ENCODE assay signal across 13 cellular contexts in the genomic region with DNA sequence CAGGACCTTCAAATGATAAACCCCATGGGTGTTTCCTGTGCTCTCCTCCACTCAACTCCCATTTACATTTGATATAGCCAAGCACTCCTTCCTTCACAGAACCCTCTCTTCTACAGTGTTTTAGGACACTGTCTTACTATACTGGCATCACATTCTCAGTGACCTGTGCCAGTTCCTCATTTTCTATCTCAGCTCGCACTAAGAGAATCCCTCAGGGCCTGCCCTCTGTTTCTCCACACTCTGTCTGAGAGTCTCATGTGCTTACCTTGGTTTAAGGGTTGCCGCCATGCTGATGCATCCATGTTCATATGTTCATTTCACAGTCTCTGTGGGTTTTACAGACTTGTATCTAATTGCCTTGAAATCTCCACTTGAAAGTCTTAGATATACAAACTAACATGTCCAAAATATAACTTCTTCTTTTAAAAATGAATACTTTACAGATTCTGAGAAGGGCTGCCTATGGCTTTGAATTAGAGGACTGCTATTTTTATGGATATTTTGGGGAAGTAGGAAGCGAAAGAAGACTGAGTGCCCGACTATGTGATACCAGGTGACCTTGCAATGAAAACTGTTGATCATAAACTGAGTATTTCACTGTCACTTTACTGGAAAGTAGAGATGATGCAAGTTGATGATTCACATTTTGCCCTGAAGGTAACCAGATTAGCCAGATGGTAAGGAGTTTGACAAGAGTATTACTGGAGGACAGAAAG.
A peak's percentile ranks its signal among the peaks of the same experiment; 100 is the strongest.
DNase-seq lines count a peak whose midpoint lies in the region; ATAC-seq and TF ChIP-seq lines count a peak whose summit lies in the region.
"Had no signal": no experiment of that assay in that cellular context is flagged by ENCODE, and none has a peak within 500 bp of the region (broad histone marks: within the 10 kb centered on the region; RNA-seq: fewer than 3 reads in every experiment).

No MANE protein-coding gene starts in this region.

- no TSS peak for BruUV-seq in A673 (replicated peaks; lab: Mats Ljungman, UMichigan)

- H3K4me3 ChIP-seq in foreskin fibroblast (ENCODE audit: low read depth in 1 of 2, low read length in 2 of 2) = no peak overlapping the region
- H3K4me3 ChIP-seq in A673 (ENCODE audit: low read depth, low read length, poor library complexity, severe bottlenecking) = no peak overlapping the region
- H3K4me3 ChIP-seq: coronary artery, MG63, pancreas, SK-N-MC had no signal

- DNase-seq in NOMO-1 (lab: John Stamatoyannopoulos, UW; ENCODE audit: unreplicated experiment in 2 of 2) (peak; percentile 58 to 85), foreskin fibroblast (peak; percentile 54 to 79), A673 (ENCODE audit: low spot score) (no peak), GM03348 (ENCODE audit: low spot score) (no peak)
- DNase-seq in stimulated activated CD4-positive, alpha-beta T cell treated with anti-CD3 and anti-CD28 coated beads, Interleukin-2, amount 100 ng/mL, for 48 hours = no peak
- no peak for DNase-seq in activated effector memory CD4-positive, alpha-beta T cell treated with Interleukin-2 at 50 U/mL for 16 hours
- DNase-seq: DND-41, MG63, pancreas had no signal

- CTCF ChIA-PET in A673 (lab: Charles Lee) = no interaction called here

- TF ChIP-seq CTCF in foreskin fibroblast (IDR thresholded peaks at IDR 0.05; ENCODE audit: low read depth, low read length) (no peak), A673 (conservative IDR thresholded peaks at IDR 0.05; ENCODE audit: low read depth, low read length) (no peak)

- no peaks in the 10 kb centered on the region for H3K4me1 ChIP-seq in A673 (ENCODE audit: insufficient read depth, low read length, poor library complexity, severe bottlenecking)
- H3K4me1 ChIP-seq: pancreas had no signal

- ATAC-seq in GM18873 (IDR thresholded peaks at IDR 0.05; ENCODE audit: low FRiP score, unreplicated experiment) = peak; percentile 78
- ATAC-seq in HG02798 (IDR thresholded peaks at IDR 0.05; ENCODE audit: poor library complexity, unreplicated experiment) = peak; percentile 66

- no peak overlapping the region for H3K27ac ChIP-seq in A673 (ENCODE audit: low read depth, low read length, poor library complexity, severe bottlenecking)
- H3K27ac ChIP-seq: coronary artery, pancreas, SK-N-MC had no signal

- H3K9me3 ChIP-seq in A673 (ENCODE audit: low read depth, low read length, poor library complexity, severe bottlenecking) = no peaks in the 10 kb centered on the region
- H3K9me3 ChIP-seq: MG63, pancreas had no signal

- no peaks in the 10 kb centered on the region for H3K36me3 ChIP-seq in A673 (ENCODE audit: insufficient read depth, low read length, poor library complexity, severe bottlenecking)
- H3K36me3 ChIP-seq: pancreas had no signal

- H3K27me3 ChIP-seq in A673 (replicated peaks; ENCODE audit: insufficient read depth, low read depth, low read length, poor library complexity) = no peaks in the 10 kb centered on the region
- H3K27me3 ChIP-seq: MG63, pancreas had no signal

- POLR2A ChIA-PET in A673 (lab: Charles Lee; ENCODE audit: low non-redundant PET) = no interaction called here

- intact Hi-C loops in A673 (cut with micrococcal nuclease; ENCODE audit: unreplicated experiment) = no loop called here

Comparison
In these comparisons a context has a peak if more than half of its experiments do, and no peak if none do; other contexts are left out.
1. DNase-seq: peak in NOMO-1 (2 of 2) and foreskin fibroblast (2 of 2); none in A673 (single experiment), GM03348 (single experiment), stimulated activated CD4-positive, alpha-beta T cell treated with anti-CD3 and anti-CD28 coated beads, Interleukin-2, amount 100 ng/mL, for 48 hours (0 of 2) and activated effector memory CD4-positive, alpha-beta T cell treated with Interleukin-2 at 50 U/mL for 16 hours (single experiment).